8 cellular contexts compared by ENCODE assay signal in genomic region chr19:43809762-43810696, GRCh38. TPM values are rescaled to one million over a fixed set of nuclear protein-coding genes. Genes with fewer than 3 reads are reported as not detected.
DNase-seq lines count a peak whose midpoint lies in the region; ATAC-seq and TF ChIP-seq lines count a peak whose summit lies in the region.

No MANE protein-coding gene starts in this region.

- peak; percentile 19 to 72 (median 60) for TF ChIP-seq CTCF in Peyer's patch (IDR thresholded peaks at IDR 0.05)

- no peaks in the 10 kb centered on the region for H3K9me3 ChIP-seq in Peyer's patch

- H3K4me3 ChIP-seq in Jurkat, Clone E6-1 (ENCODE audit: low read length) = no peak overlapping the region
- H3K4me3 ChIP-seq in Peyer's patch = no peak overlapping the region

- DNase-seq in EH (ENCODE audit: low read depth) (peak; percentile 64), Peyer's patch (no peak), dedifferentiated amniotic fluid mesenchymal stem cell (ENCODE audit: extremely low spot score) (peak; percentile 57), myocyte (ENCODE audit: low read depth) (peak; percentile 52)
- DNase-seq in Jurkat, Clone E6-1 (ENCODE audit: low read depth, low spot score) = peak; percentile 66
- DNase-seq in effector CD4-positive, alpha-beta T cell = no peak

- no peaks in the 10 kb centered on the region for H3K36me3 ChIP-seq in Peyer's patch

- no peaks in the 10 kb centered on the region for H3K27me3 ChIP-seq in Peyer's patch

- H3K27ac ChIP-seq in Peyer's patch = no peak overlapping the region

- no peaks in the 10 kb centered on the region for H3K4me1 ChIP-seq in Peyer's patch

- no peak for ATAC-seq in HG03280 (IDR thresholded peaks at IDR 0.05; ENCODE audit: unreplicated experiment)
- no peak for ATAC-seq in GM19328 (IDR thresholded peaks at IDR 0.05; ENCODE audit: unreplicated experiment)

- no peak for TF ChIP-seq POLR2A in Peyer's patch (IDR thresholded peaks at IDR 0.05)

RNA-seq across cellular contexts. Expression of gene LYPD5, which starts 7.8 kb away (rescaled TPM):
- not detected for polyA plus RNA-seq in Jurkat, Clone E6-1 (2012; ENCODE audit: insufficient read depth, insufficient read length)
- total RNA-seq in Peyer's patch = 1 to 10 TPM in 1 of 4 donors, under 1 TPM in 1, not detected in 2; 0.27 to 1.7 TPM
- total RNA-seq in myocyte = 0.11 TPM in 1 of 2 replicates, not detected in the other
- 0.08 TPM for polyA plus RNA-seq in myocyte (2012)

RNA-seq across cellular contexts. Expression of gene ZNF283, which starts 17.1 kb away (rescaled TPM):
- polyA plus RNA-seq in Jurkat, Clone E6-1 (2012; ENCODE audit: insufficient read depth, insufficient read length) = not detected
- total RNA-seq in Peyer's patch (10 to 100 TPM in 2 of 4 donors, 1 to 10 TPM in 2; 5.4 to 22.1 (median 11.8) TPM), myocyte (14.4 and 27.3 TPM in 2 replicates)
- 5.6 TPM for polyA plus RNA-seq in myocyte (2012)

RNA-seq across cellular contexts. Expression of gene KCNN4, which starts 29.3 kb away (rescaled TPM):
- polyA plus RNA-seq in Jurkat, Clone E6-1 (2012; ENCODE audit: insufficient read depth, insufficient read length) = 2.3 TPM
- 10 to 100 TPM in 3 of 4 donors, 1 to 10 TPM in 1; 5.1 to 54.5 (median 33.1) TPM for total RNA-seq in Peyer's patch
- total RNA-seq in myocyte = 0.27 and 1.6 TPM in 2 replicates
- 3.8 TPM for polyA plus RNA-seq in myocyte (2012)

RNA-seq across cellular contexts. Expression of gene SMG9, which starts 55.3 kb away (rescaled TPM):
- 56.5 TPM for polyA plus RNA-seq in Jurkat, Clone E6-1 (2012; ENCODE audit: insufficient read depth, insufficient read length)
- 10 to 100 TPM; 25.0 to 56.1 (median 40.8) TPM for total RNA-seq in Peyer's patch
- 16.0 and 19.3 TPM in 2 replicates for total RNA-seq in myocyte
- polyA plus RNA-seq in myocyte (2012) = 53.4 TPM

Comparison
In these comparisons a context has a peak if more than half of its experiments do, and no peak if none do; other contexts are left out.
1. DNase-seq: peak in EH (single experiment), Jurkat, Clone E6-1 (single experiment), dedifferentiated amniotic fluid mesenchymal stem cell (single experiment) and myocyte (single experiment); none in Peyer's patch (0 of 3) and effector CD4-positive, alpha-beta T cell (single experiment).